In the genomic region with DNA sequence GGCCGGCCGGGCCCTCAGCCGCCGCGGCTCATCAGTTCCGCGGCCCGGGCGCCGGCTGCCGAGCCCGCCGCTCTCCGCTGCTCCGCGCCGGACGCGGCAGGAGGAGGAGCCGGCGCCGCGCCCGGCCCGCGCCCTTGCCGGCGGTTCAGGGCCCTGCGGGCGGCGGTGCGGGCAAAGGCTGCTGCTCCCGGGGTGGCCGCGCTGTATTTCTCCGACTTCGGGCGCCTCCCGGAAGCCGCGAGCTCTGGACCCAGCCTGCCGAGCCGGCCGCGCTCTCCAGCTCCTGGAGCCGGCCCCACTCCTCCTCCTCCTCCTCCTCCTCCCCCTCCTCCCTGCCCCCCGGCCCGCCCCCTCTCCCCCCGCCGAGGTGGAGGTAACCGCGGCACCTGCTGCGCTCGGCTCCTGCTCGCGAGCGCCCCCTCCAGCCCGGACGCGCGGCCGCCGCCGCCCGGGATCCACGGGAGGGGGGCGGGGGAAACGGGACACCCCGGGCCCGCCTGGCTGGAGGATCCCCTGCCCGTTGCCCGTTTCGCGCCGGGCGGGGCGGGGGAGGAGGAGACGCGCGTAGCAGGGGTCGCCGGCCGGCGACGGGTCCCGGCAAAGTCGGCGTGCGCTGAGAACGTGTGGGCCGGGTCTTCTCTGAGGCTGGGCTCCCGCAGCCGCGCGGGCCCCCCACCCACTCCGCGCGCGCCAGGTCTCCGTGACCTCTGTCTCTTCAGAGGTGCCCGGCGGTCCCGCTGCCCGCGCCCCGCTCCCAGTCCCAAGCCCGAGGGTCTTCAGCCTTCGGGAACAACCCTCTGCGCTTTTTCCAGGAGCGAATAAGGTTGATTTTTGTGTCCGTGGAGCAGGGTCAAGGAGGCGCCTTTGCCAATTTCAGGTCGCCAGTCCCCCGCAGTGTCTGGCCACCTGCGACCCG, we compare ENCODE assay signal across 1 cellular context.
TF ChIP-seq lines count a peak whose summit lies in the region.

SLC22A23 (minus strand) TSS at position 257 of the 916 bp plus-strand sequence. CDS start 491 bp downstream, outside the sequence.

TF ChIP-seq in K562, 482 proteins besides CTCF, POLR2A, EP300 and RAD21 (continued from another document):
- TF ChIP-seq TFAP4 (CRISPR knock-in tag; IDR thresholded peaks at IDR 0.05; ENCODE audit: borderline replicate concordance) (peak; percentile 37; the same call in 1 of the 2 replicates), RBFOX2 (IDR thresholded peaks at IDR 0.05; ENCODE audit: low read depth, low read length) (peak; percentile 62), GABPB1 (CRISPR knock-in tag; IDR thresholded peaks at IDR 0.05) (peak; percentile 34; the same call in 1 of the 2 replicates), ZNF239 (CRISPR knock-in tag; IDR thresholded peaks at IDR 0.05) (no peak), ZNF449 (CRISPR knock-in tag; IDR thresholded peaks at IDR 0.05) (no peak), THRB (CRISPR knock-in tag; conservative IDR thresholded peaks at IDR 0.05) (no peak), RB1 (IDR thresholded peaks at IDR 0.05; ENCODE audit: low read depth) (peak; percentile 73; the same call in 1 of the 2 replicates), CXXC5 (CRISPR knock-in tag; IDR thresholded peaks at IDR 0.05) (peak; percentile 14), ERF (CRISPR knock-in tag; IDR thresholded peaks at IDR 0.05) (no peak), ZNF79 (CRISPR knock-in tag; IDR thresholded peaks at IDR 0.05; ENCODE audit: low read depth) (no peak), ARID3B (CRISPR knock-in tag; IDR thresholded peaks at IDR 0.05; ENCODE audit: borderline replicate concordance) (no peak), SMAD2 (IDR thresholded peaks at IDR 0.05; ENCODE audit: low read depth, low read length) (no peak), ZSCAN29 (IDR thresholded peaks at IDR 0.05) (no peak), ZBTB7A (IDR thresholded peaks at IDR 0.05; ENCODE audit: borderline replicate concordance, control insufficient read depth, low read depth, low read length) (peak; percentile 92), ETS1 (conservative IDR thresholded peaks at IDR 0.05; ENCODE audit: control insufficient read depth, low read depth, low read length) (peak; percentile 54; the same call in 1 of the 2 replicates), YY1 (IDR thresholded peaks at IDR 0.05; ENCODE audit: borderline replicate concordance in 1 of 3, control insufficient read depth in 1 of 3, extremely low read depth in 1 of 3, insufficient read depth in 3 of 3, insufficient read length in 1 of 3, insufficient replicate concordance in 2 of 3, low read depth in 1 of 3, low read length in 2 of 3) (peak in 2 of 3 experiments; percentile 52 to 57), SAFB (IDR thresholded peaks at IDR 0.05; ENCODE audit: borderline replicate concordance, low read depth, low read length) (peak; percentile 66), E2F3 (CRISPR knock-in tag; IDR thresholded peaks at IDR 0.05) (no peak), ZNF551 (CRISPR knock-in tag; IDR thresholded peaks at IDR 0.05) (no peak), SP1 (CRISPR knock-in tag; IDR thresholded peaks at IDR 0.05) (no peak), CREM (IDR thresholded peaks at IDR 0.05; ENCODE audit: low read depth) (peak; percentile 37; the same call in 1 of the 2 replicates), CBX2 (IDR thresholded peaks at IDR 0.05; ENCODE audit: insufficient read depth, low read length, poor library complexity, severe bottlenecking) (no peak), BRF1 (IDR thresholded peaks at IDR 0.05; ENCODE audit: borderline replicate concordance, extremely low read depth, insufficient read length) (no peak), ARID2 (IDR thresholded peaks at IDR 0.05) (no peak), UBTF (IDR thresholded peaks at IDR 0.05; ENCODE audit: borderline replicate concordance in 1 of 2, low read depth in 2 of 2, low read length in 2 of 2) (peak in 1 of 2 experiments; percentile 16; a peak in 1 of 4 replicates), BRD9 (IDR thresholded peaks at IDR 0.05; ENCODE audit: low read depth, partially characterized antibody) (no peak), TCF7L2 (IDR thresholded peaks at IDR 0.05; ENCODE audit: low read depth, low read length) (no peak), NONO (IDR thresholded peaks at IDR 0.05; ENCODE audit: low read depth in 2 of 2, low read length in 1 of 2) (0 out of 4 replicates have a peak, but pooled peaks of 1 of the 2 experiments have one; percentile 26), U2AF1 (optimal IDR thresholded peaks at IDR 0.05; ENCODE audit: low read depth, low read length) (peak; percentile 62), TGIF2 (CRISPR knock-in tag; IDR thresholded peaks at IDR 0.05) (peak; percentile 34; the same call in 1 of the 2 replicates)
- TF ChIP-seq, protein P1, sequence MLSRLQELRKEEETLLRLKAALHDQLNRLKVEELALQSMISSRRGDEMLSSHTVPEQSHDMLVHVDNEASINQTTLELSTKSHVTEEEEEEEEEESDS (CRISPR knock-in tag; IDR thresholded peaks at IDR 0.05), result no peak
- TF ChIP-seq, protein P2, sequence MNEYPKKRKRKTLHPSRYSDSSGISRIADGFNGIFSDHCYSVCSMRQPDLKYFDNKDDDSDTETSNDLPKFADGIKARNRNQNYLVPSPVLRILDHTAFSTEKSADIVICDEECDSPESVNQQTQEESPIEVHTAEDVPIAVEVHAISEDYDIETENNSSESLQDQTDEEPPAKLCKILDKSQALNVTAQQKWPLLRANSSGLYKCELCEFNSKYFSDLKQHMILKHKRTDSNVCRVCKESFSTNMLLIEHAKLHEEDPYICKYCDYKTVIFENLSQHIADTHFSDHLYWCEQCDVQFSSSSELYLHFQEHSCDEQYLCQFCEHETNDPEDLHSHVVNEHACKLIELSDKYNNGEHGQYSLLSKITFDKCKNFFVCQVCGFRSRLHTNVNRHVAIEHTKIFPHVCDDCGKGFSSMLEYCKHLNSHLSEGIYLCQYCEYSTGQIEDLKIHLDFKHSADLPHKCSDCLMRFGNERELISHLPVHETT (CRISPR knock-in tag; conservative IDR thresholded peaks at IDR 0.05 in 1 of 2, IDR thresholded peaks at IDR 0.05 in 1 of 2), result no peak
- TF ChIP-seq, protein P3, sequence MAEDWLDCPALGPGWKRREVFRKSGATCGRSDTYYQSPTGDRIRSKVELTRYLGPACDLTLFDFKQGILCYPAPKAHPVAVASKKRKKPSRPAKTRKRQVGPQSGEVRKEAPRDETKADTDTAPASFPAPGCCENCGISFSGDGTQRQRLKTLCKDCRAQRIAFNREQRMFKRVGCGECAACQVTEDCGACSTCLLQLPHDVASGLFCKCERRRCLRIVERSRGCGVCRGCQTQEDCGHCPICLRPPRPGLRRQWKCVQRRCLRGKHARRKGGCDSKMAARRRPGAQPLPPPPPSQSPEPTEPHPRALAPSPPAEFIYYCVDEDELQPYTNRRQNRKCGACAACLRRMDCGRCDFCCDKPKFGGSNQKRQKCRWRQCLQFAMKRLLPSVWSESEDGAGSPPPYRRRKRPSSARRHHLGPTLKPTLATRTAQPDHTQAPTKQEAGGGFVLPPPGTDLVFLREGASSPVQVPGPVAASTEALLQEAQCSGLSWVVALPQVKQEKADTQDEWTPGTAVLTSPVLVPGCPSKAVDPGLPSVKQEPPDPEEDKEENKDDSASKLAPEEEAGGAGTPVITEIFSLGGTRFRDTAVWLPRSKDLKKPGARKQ (CRISPR knock-in tag; IDR thresholded peaks at IDR 0.05), result no peak
- TF ChIP-seq, protein P4, sequence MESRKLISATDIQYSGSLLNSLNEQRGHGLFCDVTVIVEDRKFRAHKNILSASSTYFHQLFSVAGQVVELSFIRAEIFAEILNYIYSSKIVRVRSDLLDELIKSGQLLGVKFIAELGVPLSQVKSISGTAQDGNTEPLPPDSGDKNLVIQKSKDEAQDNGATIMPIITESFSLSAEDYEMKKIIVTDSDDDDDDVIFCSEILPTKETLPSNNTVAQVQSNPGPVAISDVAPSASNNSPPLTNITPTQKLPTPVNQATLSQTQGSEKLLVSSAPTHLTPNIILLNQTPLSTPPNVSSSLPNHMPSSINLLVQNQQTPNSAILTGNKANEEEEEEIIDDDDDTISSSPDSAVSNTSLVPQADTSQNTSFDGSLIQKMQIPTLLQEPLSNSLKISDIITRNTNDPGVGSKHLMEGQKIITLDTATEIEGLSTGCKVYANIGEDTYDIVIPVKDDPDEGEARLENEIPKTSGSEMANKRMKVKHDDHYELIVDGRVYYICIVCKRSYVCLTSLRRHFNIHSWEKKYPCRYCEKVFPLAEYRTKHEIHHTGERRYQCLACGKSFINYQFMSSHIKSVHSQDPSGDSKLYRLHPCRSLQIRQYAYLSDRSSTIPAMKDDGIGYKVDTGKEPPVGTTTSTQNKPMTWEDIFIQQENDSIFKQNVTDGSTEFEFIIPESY (CRISPR knock-in tag; IDR thresholded peaks at IDR 0.05), result no peak
